1 cellular context compared by ENCODE assay signal in the genomic region with DNA sequence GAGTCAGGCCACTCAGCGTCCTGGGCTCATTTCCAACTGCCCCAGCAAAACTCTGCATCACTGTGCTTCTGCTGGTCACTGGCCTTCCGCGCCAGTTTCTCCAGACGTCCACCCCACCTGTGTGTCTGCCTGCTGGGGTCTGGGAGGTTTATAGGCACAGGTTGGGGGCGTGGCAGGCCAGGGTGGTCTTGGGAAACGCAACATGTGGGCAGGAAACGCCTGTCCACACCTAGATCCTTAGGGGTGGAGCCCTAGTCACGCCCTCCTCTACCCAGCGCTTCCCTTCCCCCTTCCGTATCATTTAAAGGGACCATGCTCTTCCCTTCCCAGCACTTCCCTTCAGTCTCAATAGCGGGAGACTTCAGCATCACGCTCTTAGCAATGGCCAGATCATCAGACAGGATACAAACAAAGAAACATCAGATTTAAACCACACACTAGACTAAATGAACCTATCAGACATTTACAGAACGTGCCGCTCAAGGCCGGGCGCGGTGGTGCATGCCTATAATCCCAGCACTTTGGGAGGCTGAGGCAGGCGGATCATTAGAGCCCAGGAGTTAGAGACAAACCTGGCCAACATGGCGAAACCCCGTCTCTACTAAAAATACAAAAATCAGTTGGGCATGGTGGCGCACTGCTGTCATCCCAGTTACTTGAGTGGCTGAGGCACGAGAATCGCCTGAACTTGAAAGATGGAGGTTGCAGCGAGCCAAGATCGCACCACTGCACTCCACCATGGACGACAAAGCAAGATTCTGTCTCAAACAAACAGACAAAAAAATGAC.
TF ChIP-seq lines count a peak whose summit lies in the region.

No MANE protein-coding gene starts in this region.

TF ChIP-seq in H1, 55 proteins besides CTCF, POLR2A, EP300 and RAD21:
- no peak for TF ChIP-seq CREB1 (IDR thresholded peaks at IDR 0.05)
- peak; percentile 75 for TF ChIP-seq SP1 (IDR thresholded peaks at IDR 0.05; ENCODE audit: low read depth, low read length)
- TF ChIP-seq TAF7 (optimal IDR thresholded peaks at IDR 0.05; ENCODE audit: borderline replicate concordance, low read depth, low read length), result no peak
- TF ChIP-seq, protein P1, sequence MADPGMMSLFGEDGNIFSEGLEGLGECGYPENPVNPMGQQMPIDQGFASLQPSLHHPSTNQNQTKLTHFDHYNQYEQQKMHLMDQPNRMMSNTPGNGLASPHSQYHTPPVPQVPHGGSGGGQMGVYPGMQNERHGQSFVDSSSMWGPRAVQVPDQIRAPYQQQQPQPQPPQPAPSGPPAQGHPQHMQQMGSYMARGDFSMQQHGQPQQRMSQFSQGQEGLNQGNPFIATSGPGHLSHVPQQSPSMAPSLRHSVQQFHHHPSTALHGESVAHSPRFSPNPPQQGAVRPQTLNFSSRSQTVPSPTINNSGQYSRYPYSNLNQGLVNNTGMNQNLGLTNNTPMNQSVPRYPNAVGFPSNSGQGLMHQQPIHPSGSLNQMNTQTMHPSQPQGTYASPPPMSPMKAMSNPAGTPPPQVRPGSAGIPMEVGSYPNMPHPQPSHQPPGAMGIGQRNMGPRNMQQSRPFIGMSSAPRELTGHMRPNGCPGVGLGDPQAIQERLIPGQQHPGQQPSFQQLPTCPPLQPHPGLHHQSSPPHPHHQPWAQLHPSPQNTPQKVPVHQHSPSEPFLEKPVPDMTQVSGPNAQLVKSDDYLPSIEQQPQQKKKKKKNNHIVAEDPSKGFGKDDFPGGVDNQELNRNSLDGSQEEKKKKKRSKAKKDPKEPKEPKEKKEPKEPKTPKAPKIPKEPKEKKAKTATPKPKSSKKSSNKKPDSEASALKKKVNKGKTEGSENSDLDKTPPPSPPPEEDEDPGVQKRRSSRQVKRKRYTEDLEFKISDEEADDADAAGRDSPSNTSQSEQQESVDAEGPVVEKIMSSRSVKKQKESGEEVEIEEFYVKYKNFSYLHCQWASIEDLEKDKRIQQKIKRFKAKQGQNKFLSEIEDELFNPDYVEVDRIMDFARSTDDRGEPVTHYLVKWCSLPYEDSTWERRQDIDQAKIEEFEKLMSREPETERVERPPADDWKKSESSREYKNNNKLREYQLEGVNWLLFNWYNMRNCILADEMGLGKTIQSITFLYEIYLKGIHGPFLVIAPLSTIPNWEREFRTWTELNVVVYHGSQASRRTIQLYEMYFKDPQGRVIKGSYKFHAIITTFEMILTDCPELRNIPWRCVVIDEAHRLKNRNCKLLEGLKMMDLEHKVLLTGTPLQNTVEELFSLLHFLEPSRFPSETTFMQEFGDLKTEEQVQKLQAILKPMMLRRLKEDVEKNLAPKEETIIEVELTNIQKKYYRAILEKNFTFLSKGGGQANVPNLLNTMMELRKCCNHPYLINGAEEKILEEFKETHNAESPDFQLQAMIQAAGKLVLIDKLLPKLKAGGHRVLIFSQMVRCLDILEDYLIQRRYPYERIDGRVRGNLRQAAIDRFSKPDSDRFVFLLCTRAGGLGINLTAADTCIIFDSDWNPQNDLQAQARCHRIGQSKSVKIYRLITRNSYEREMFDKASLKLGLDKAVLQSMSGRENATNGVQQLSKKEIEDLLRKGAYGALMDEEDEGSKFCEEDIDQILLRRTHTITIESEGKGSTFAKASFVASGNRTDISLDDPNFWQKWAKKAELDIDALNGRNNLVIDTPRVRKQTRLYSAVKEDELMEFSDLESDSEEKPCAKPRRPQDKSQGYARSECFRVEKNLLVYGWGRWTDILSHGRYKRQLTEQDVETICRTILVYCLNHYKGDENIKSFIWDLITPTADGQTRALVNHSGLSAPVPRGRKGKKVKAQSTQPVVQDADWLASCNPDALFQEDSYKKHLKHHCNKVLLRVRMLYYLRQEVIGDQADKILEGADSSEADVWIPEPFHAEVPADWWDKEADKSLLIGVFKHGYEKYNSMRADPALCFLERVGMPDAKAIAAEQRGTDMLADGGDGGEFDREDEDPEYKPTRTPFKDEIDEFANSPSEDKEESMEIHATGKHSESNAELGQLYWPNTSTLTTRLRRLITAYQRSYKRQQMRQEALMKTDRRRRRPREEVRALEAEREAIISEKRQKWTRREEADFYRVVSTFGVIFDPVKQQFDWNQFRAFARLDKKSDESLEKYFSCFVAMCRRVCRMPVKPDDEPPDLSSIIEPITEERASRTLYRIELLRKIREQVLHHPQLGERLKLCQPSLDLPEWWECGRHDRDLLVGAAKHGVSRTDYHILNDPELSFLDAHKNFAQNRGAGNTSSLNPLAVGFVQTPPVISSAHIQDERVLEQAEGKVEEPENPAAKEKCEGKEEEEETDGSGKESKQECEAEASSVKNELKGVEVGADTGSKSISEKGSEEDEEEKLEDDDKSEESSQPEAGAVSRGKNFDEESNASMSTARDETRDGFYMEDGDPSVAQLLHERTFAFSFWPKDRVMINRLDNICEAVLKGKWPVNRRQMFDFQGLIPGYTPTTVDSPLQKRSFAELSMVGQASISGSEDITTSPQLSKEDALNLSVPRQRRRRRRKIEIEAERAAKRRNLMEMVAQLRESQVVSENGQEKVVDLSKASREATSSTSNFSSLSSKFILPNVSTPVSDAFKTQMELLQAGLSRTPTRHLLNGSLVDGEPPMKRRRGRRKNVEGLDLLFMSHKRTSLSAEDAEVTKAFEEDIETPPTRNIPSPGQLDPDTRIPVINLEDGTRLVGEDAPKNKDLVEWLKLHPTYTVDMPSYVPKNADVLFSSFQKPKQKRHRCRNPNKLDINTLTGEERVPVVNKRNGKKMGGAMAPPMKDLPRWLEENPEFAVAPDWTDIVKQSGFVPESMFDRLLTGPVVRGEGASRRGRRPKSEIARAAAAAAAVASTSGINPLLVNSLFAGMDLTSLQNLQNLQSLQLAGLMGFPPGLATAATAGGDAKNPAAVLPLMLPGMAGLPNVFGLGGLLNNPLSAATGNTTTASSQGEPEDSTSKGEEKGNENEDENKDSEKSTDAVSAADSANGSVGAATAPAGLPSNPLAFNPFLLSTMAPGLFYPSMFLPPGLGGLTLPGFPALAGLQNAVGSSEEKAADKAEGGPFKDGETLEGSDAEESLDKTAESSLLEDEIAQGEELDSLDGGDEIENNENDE (IDR thresholded peaks at IDR 0.05; ENCODE audit: insufficient replicate concordance, low read length), result no peak
- TF ChIP-seq BRCA1 (IDR thresholded peaks at IDR 0.05; ENCODE audit: low read depth, low read length), result no peak
- TF ChIP-seq CBX5 (IDR thresholded peaks at IDR 0.05; ENCODE audit: low read depth, low read length), result no peak
- TF ChIP-seq ASH2L (IDR thresholded peaks at IDR 0.05; ENCODE audit: low read length), result no peak
- TF ChIP-seq BACH1 (IDR thresholded peaks at IDR 0.05; ENCODE audit: low read length), result no peak
- 0 out of 2 replicates have a peak, but pooled peaks have one; percentile 36 for TF ChIP-seq PHF8 (conservative IDR thresholded peaks at IDR 0.05; ENCODE audit: low read depth, low read length)
- peak; percentile 65 for TF ChIP-seq TAF1 (IDR thresholded peaks at IDR 0.05; ENCODE audit: low read depth, low read length)
- TF ChIP-seq RFX5 (IDR thresholded peaks at IDR 0.05; ENCODE audit: borderline replicate concordance, low read depth, low read length), result no peak
- peak; percentile 69; the same call in 1 of the 2 replicates for TF ChIP-seq POLR2AphosphoS5 (IDR thresholded peaks at IDR 0.05; ENCODE audit: low read depth, low read length)
- TF ChIP-seq EGR1 (IDR thresholded peaks at IDR 0.05; ENCODE audit: borderline replicate concordance, low read depth, low read length), result no peak
- TF ChIP-seq CHD2 (IDR thresholded peaks at IDR 0.05; ENCODE audit: low read length), result peak; percentile 27; the same call in 1 of the 2 replicates
- peak; percentile 87 for TF ChIP-seq TBP (IDR thresholded peaks at IDR 0.05; ENCODE audit: low read depth, low read length)
- TF ChIP-seq POU5F1 (IDR thresholded peaks at IDR 0.05; ENCODE audit: low read depth, low read length), result no peak
- TF ChIP-seq, protein P2, sequence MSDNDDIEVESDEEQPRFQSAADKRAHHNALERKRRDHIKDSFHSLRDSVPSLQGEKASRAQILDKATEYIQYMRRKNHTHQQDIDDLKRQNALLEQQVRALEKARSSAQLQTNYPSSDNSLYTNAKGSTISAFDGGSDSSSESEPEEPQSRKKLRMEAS (IDR thresholded peaks at IDR 0.05), result peak; percentile 70
